ENCODE assay signal across 1 cellular context in genomic region chr11:66336234-66337102, GRCh38.
TF ChIP-seq lines count a peak whose summit lies in the region.

Gene RIN1 (minus strand): TSS chr11:66336434. CDS start chr11:66336402, 32 bp downstream.

TF ChIP-seq in HepG2, 621 proteins besides CTCF, POLR2A, EP300 and RAD21 (continued from another document and continues in another):
- TF ChIP-seq ZNF318 (CRISPR knock-in tag; IDR thresholded peaks at IDR 0.05) (no peak), KDM4B (CRISPR knock-in tag; IDR thresholded peaks at IDR 0.05) (peak; percentile 22; the same call in 1 of the 2 replicates), MBNL3 (CRISPR knock-in tag; conservative IDR thresholded peaks at IDR 0.05) (no peak), MXD1 (CRISPR knock-in tag; IDR thresholded peaks at IDR 0.05) (peak; percentile 87; the same call in 1 of the 2 replicates), ATF2 (CRISPR knock-in tag; IDR thresholded peaks at IDR 0.05) (peak; percentile 75; the same call in 1 of the 2 replicates), YEATS4 (CRISPR knock-in tag; IDR thresholded peaks at IDR 0.05; ENCODE audit: borderline replicate concordance) (0 out of 2 replicates have a peak, but pooled peaks have one; percentile 48), TFE3 (CRISPR knock-in tag; IDR thresholded peaks at IDR 0.05) (peak; percentile 79; the same call in 1 of the 2 replicates), NR0B2 (CRISPR knock-in tag; IDR thresholded peaks at IDR 0.05) (no peak), SOX13 (IDR thresholded peaks at IDR 0.05) (no peak), SOX13 (CRISPR knock-in tag; conservative IDR thresholded peaks at IDR 0.05 in 1 of 2, IDR thresholded peaks at IDR 0.05 in 1 of 2) (peak in 1 of 2 experiments; percentile 37; a peak in 2 of 4 replicates), ZNF550 (CRISPR knock-in tag; IDR thresholded peaks at IDR 0.05; ENCODE audit: borderline replicate concordance) (peak; percentile 83; the same call in 1 of the 2 replicates), TIGD3 (CRISPR knock-in tag; IDR thresholded peaks at IDR 0.05; ENCODE audit: borderline replicate concordance) (no peak), SP5 (CRISPR knock-in tag; IDR thresholded peaks at IDR 0.05; ENCODE audit: borderline replicate concordance, low read depth) (peak; percentile 93), ZNF546 (CRISPR knock-in tag; conservative IDR thresholded peaks at IDR 0.05) (peak; percentile 86), TOPORS (CRISPR knock-in tag; IDR thresholded peaks at IDR 0.05) (no peak), GTF3A (CRISPR knock-in tag; conservative IDR thresholded peaks at IDR 0.05) (0 out of 2 replicates have a peak, but pooled peaks have one; percentile 19), ZNF280B (CRISPR knock-in tag; IDR thresholded peaks at IDR 0.05; ENCODE audit: borderline replicate concordance) (peak; percentile 62; the same call in 1 of the 2 replicates), FOXC1 (CRISPR knock-in tag; IDR thresholded peaks at IDR 0.05; ENCODE audit: borderline replicate concordance) (0 out of 2 replicates have a peak, but pooled peaks have one; percentile 42), ISL2 (CRISPR knock-in tag; IDR thresholded peaks at IDR 0.05) (0 out of 2 replicates have a peak, but pooled peaks have one; percentile 17), EED (CRISPR knock-in tag; IDR thresholded peaks at IDR 0.05) (0 out of 2 replicates have a peak, but pooled peaks have one; percentile 1), ZNF772 (CRISPR knock-in tag; IDR thresholded peaks at IDR 0.05) (0 out of 2 replicates have a peak, but pooled peaks have one; percentile 48), ZNF784 (CRISPR knock-in tag; IDR thresholded peaks at IDR 0.05; ENCODE audit: borderline replicate concordance) (peak; percentile 66; the same call in 1 of the 2 replicates), SKI (IDR thresholded peaks at IDR 0.05; ENCODE audit: partially characterized antibody) (peak; percentile 55), REXO4 (CRISPR knock-in tag; IDR thresholded peaks at IDR 0.05; ENCODE audit: borderline replicate concordance) (no peak), ZNF598 (CRISPR knock-in tag; IDR thresholded peaks at IDR 0.05; ENCODE audit: borderline replicate concordance) (0 out of 2 replicates have a peak, but pooled peaks have one; percentile 20), ZNF431 (CRISPR knock-in tag; IDR thresholded peaks at IDR 0.05; ENCODE audit: borderline replicate concordance, low read depth) (peak; percentile 45; the same call in 1 of the 2 replicates), PATZ1 (CRISPR knock-in tag; IDR thresholded peaks at IDR 0.05) (peak; percentile 99), ARID5B (CRISPR knock-in tag; IDR thresholded peaks at IDR 0.05) (peak; percentile 72), PHF8 (CRISPR knock-in tag; IDR thresholded peaks at IDR 0.05) (peak; percentile 51; the same call in 1 of the 2 replicates), ZNF589 (CRISPR knock-in tag; conservative IDR thresholded peaks at IDR 0.05) (peak; percentile 65; the same call in 1 of the 2 replicates)
